10 cellular contexts compared by ENCODE assay signal in genomic region chr4:23889368-23889767, GRCh38. TPM values are rescaled to one million over a fixed set of nuclear protein-coding genes. Genes with fewer than 3 reads are reported as not detected.
DNase-seq lines count a peak whose midpoint lies in the region; ATAC-seq, FAIRE-seq and TF ChIP-seq lines count a peak whose summit lies in the region.
"Had no signal": no experiment of that assay in that cellular context is flagged by ENCODE, and none has a peak within 500 bp of the region (broad histone marks: within the 10 kb centered on the region; RNA-seq: fewer than 3 reads in every experiment).

No MANE protein-coding gene starts in this region.

- no peaks in the 10 kb centered on the region for H3K36me3 Mint-ChIP-seq in astrocyte (ENCODE audit: low read depth, unreplicated experiment)
- H3K36me3 Mint-ChIP-seq: IgD-negative memory B cell had no signal

- no peak for TF ChIP-seq CTCF in astrocyte (IDR thresholded peaks at IDR 0.05; ENCODE audit: insufficient read depth, low read depth, low read length)
- TF ChIP-seq CTCF in OCI-LY7 (conservative IDR thresholded peaks at IDR 0.05; ENCODE audit: low read length) = no peak

- WGBS in small intestine, 3 donors = 3 to 8% (median 4%) methylated on average over 3 of the region's 3 CpGs

- BruUV-seq in OCI-LY7 (replicated peaks; lab: Mats Ljungman, UMichigan) = no TSS peak

- H3K4me1 ChIP-seq in astrocyte (ENCODE audit: insufficient read depth, low read length) (peaks cover 21% of the 10 kb centered on the region), small intestine (ENCODE audit: control insufficient read depth in 2 of 2, insufficient read depth in 1 of 2, low read depth in 1 of 2, low read length in 1 of 2) (peaks cover 0 to 2% of the 10 kb centered on the region in 2 donors), OCI-LY7 (ENCODE audit: insufficient read depth, low read length, poor library complexity, severe bottlenecking) (no peaks in the 10 kb centered on the region)

- H3K4me2 ChIP-seq in astrocyte (ENCODE audit: low read length) = peak overlapping the region; percentile 96
- H3K4me2 ChIP-seq in OCI-LY7 (ENCODE audit: low read length) = no peak overlapping the region

- peak overlapping the region; percentile 67 for H3K4me3 ChIP-seq in astrocyte (ENCODE audit: insufficient read depth, low read depth, low read length)
- peak overlapping the region; percentile 14 to 65 for H3K4me3 ChIP-seq in small intestine (ENCODE audit: low read depth in 1 of 2, low read length in 2 of 2)
- H3K4me3 ChIP-seq in OCI-LY7 (ENCODE audit: low read depth, low read length, poor library complexity, severe bottlenecking) = no peak overlapping the region

- peak overlapping the region; percentile 53 for H3K27ac ChIP-seq in astrocyte (ENCODE audit: low read depth, low read length)
- H3K27ac ChIP-seq in layer of hippocampus (ENCODE audit: low read depth, low read length) = peak overlapping the region; percentile 53
- H3K27ac ChIP-seq in small intestine (ENCODE audit: low read depth in 1 of 2, low read length in 1 of 2) = peak overlapping the region; percentile 45 to 63
- H3K27ac ChIP-seq in OCI-LY7 (ENCODE audit: low read depth, low read length, poor library complexity, severe bottlenecking) = no peak overlapping the region

- H4K20me1 ChIP-seq in astrocyte (ENCODE audit: insufficient read depth, low read length) (no peaks in the 10 kb centered on the region), OCI-LY7 (ENCODE audit: insufficient read depth, low read length) (no peaks in the 10 kb centered on the region)

- H3K27ac Mint-ChIP-seq in astrocyte (ENCODE audit: unreplicated experiment) = no peak overlapping the region
- H3K27ac Mint-ChIP-seq: IgD-negative memory B cell had no signal

- H3K9me3 ChIP-seq in astrocyte (ENCODE audit: insufficient read depth, low read depth, low read length) (no peaks in the 10 kb centered on the region), small intestine (ENCODE audit: control insufficient read depth, low read depth) (no peaks in the 10 kb centered on the region), OCI-LY7 (ENCODE audit: low read length) (no peaks in the 10 kb centered on the region)

- H3K9me2 ChIP-seq in OCI-LY7 (ENCODE audit: insufficient read depth, low read length) = no peaks in the 10 kb centered on the region

- no peak for FAIRE-seq in astrocyte (lab: Jason Lieb, UNC)
- no peak for FAIRE-seq in small intestine (lab: Jason Lieb, UNC)

- H3K36me3 ChIP-seq in astrocyte (ENCODE audit: insufficient read depth, low read length) (no peaks in the 10 kb centered on the region), small intestine (ENCODE audit: control insufficient read depth in 2 of 2, insufficient read depth in 2 of 2, low read length in 2 of 2) (no peaks in the 10 kb centered on the region), OCI-LY7 (ENCODE audit: insufficient read depth, low read length) (no peaks in the 10 kb centered on the region)

- ATAC-seq in GM19452 (IDR thresholded peaks at IDR 0.05; ENCODE audit: unreplicated experiment) = peak; percentile 14

- H3K9ac ChIP-seq in astrocyte (ENCODE audit: low read length) = peak overlapping the region; percentile 57

- CTCF ChIA-PET in OCI-LY7 (lab: Charles Lee; ENCODE audit: unreplicated experiment) = no interaction called here

- DNase-seq in astrocyte (ENCODE audit: low read depth) = no peak
- DNase-seq in small intestine = no peak
- no peak for DNase-seq in epidermal melanocyte (ENCODE audit: insufficient read length, low spot score)
- DNase-seq in hippocampal formation (lab: John Stamatoyannopoulos, UW) = no peak
- DNase-seq in OCI-LY7 (ENCODE audit: low spot score) = no peak
- DNase-seq in COR-L47 (lab: John Stamatoyannopoulos, UW) = no peak

- H3K4me3 Mint-ChIP-seq in astrocyte (ENCODE audit: unreplicated experiment) = no peak overlapping the region

- POLR2A ChIA-PET in OCI-LY7 (lab: Charles Lee) = interaction anchor here (1.4 kb wide), 1 partner anchor 22 kb away, joined by 4 read pairs; no protein-coding TSS in a partner anchor

- H2AFZ ChIP-seq in astrocyte (ENCODE audit: low read depth, low read length) (peak overlapping the region; percentile 86), OCI-LY7 (ENCODE audit: low read length) (no peak overlapping the region)

- H3K9me3 Mint-ChIP-seq in astrocyte (ENCODE audit: unreplicated experiment) = no peaks in the 10 kb centered on the region

- H3K4me1 Mint-ChIP-seq in astrocyte (ENCODE audit: low read depth, unreplicated experiment) = peaks cover 24% of the 10 kb centered on the region

- no peaks in the 10 kb centered on the region for H3K27me3 Mint-ChIP-seq in astrocyte (ENCODE audit: low read depth, unreplicated experiment)
- H3K27me3 Mint-ChIP-seq: IgD-negative memory B cell had no signal

- H3K27me3 ChIP-seq in astrocyte (ENCODE audit: insufficient read depth, low read length) (peaks cover 2% of the 10 kb centered on the region), layer of hippocampus (ENCODE audit: control insufficient read depth, insufficient read depth, low read length) (no peaks in the 10 kb centered on the region), small intestine (ENCODE audit: control insufficient read depth in 2 of 2, insufficient read depth in 2 of 2, low read length in 2 of 2) (no peaks in the 10 kb centered on the region)

- H3K79me2 ChIP-seq in astrocyte (ENCODE audit: insufficient read depth, low read length) (no peaks in the 10 kb centered on the region), OCI-LY7 (ENCODE audit: insufficient read depth, low read depth, low read length) (no peaks in the 10 kb centered on the region)

- intact Hi-C loops in OCI-LY7 (cut with micrococcal nuclease; ENCODE audit: unreplicated experiment) = no loop called here

RNA-seq across cellular contexts. Expression of gene PPARGC1A, which starts 0.5 kb away (rescaled TPM):
- total RNA-seq in astrocyte (0.48 and 0.53 TPM in 2 replicates), OCI-LY7 (2022) (0.26 and 0.40 TPM in 2 replicates)
- polyA plus RNA-seq in small intestine = 1 to 10 TPM; 2.6 to 8.1 (median 5.4) TPM
- not detected in 2 replicates for total RNA-seq in OCI-LY7 (2014; rRNA removed; shearing (Covaris generic))
- total RNA-seq: activated CD8-positive, alpha-beta memory T cell treated with anti-CD3 and anti-CD28 coated beads for 36 hours had no signal
- polyA plus RNA-seq: IgD-negative memory B cell had no signal
